15 cellular contexts compared by ENCODE assay signal in the genomic region with DNA sequence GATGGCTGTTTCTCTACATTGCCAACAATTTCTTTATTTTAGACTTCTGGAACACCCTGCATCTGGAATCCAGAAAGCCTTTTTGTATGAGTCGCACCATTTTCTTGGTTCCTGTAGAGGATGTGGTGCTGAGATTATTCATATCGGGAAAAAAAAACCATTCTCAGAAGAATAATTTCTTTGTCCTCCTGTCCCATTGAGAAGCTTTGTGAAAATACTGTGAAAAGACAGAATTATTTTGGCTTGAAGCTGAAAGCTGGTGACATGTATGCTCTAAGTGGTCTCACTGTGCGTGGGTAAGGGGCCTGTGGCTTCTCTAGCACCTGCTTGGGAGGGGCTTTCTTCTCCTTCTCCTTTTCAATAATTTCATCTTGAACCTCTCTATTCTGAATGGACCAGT.
DNase-seq lines count a peak whose midpoint lies in the region; ATAC-seq lines count a peak whose summit lies in the region.
"Had no signal": no experiment of that assay in that cellular context is flagged by ENCODE, and none has a peak within 500 bp of the region (broad histone marks: within the 10 kb centered on the region; RNA-seq: fewer than 3 reads in every experiment).

No MANE protein-coding gene starts in this region.

- H3K27ac Mint-ChIP-seq in activated CD4-positive, alpha-beta T cell treated with anti-CD3 and anti-CD28 coated beads, Interleukin-2, amount 10 ng/mL, durations not matched to agents 7 days and 5 days, result peak overlapping the region; percentile 43
- peak overlapping the region; percentile 44 for H3K27ac Mint-ChIP-seq in activated naive CD8-positive, alpha-beta T cell treated with anti-CD3 and anti-CD28 coated beads, Interleukin-2, amount 50 U/mL, for 24 hours
- no peak overlapping the region for H3K27ac Mint-ChIP-seq in stimulated activated naive CD8-positive, alpha-beta T cell treated with anti-CD3 and anti-CD28 coated beads, Interleukin-15, amount 100 ng/mL, for 72 hours

- no peaks in the 10 kb centered on the region for H3K27me3 ChIP-seq in Karpas-422 (ENCODE audit: low read length)

- POLR2A ChIA-PET in activated CD4-positive, alpha-beta T cell treated with anti-CD3 and anti-CD28 coated beads, Interleukin-2, amount 10 ng/mL, durations not matched to agents 7 days and 5 days (lab: Charles Lee), result no interaction called here

- CTCF ChIA-PET in activated CD4-positive, alpha-beta T cell treated with anti-CD3 and anti-CD28 coated beads, Interleukin-2, amount 10 ng/mL, durations not matched to agents 7 days and 5 days (lab: Charles Lee), result interaction anchor here (0.9 to 1.8 kb wide), 5 partner anchors 10 to 30 kb away, joined by 3 to 4 read pairs (median 3); no protein-coding TSS in a partner anchor

- no peaks in the 10 kb centered on the region for H3K36me3 ChIP-seq in Karpas-422 (ENCODE audit: insufficient read depth, low read length)

- H2AFZ ChIP-seq in Karpas-422 (ENCODE audit: low read length), result peak overlapping the region; percentile 24; the same call in 1 of the 2 replicates
- H2AFZ ChIP-seq: parathyroid adenoma had no signal

- H3K9ac ChIP-seq in Karpas-422 (ENCODE audit: low read length), result peak overlapping the region; percentile 67
- H3K9ac ChIP-seq: parathyroid adenoma had no signal

- no peaks in the 10 kb centered on the region for H3K9me3 ChIP-seq in Karpas-422 (ENCODE audit: low read length)

- H3K4me1 Mint-ChIP-seq in activated CD4-positive, alpha-beta T cell treated with anti-CD3 and anti-CD28 coated beads, Interleukin-2, amount 10 ng/mL, durations not matched to agents 7 days and 5 days, result peaks cover 65% of the 10 kb centered on the region
- peaks cover 75% of the 10 kb centered on the region for H3K4me1 Mint-ChIP-seq in activated naive CD8-positive, alpha-beta T cell treated with anti-CD3 and anti-CD28 coated beads, Interleukin-2, amount 50 U/mL, for 24 hours
- peaks cover 94% of the 10 kb centered on the region for H3K4me1 Mint-ChIP-seq in stimulated activated naive CD8-positive, alpha-beta T cell treated with anti-CD3 and anti-CD28 coated beads, Interleukin-15, amount 100 ng/mL, for 72 hours

- H3K79me2 ChIP-seq in Karpas-422 (ENCODE audit: low read length), result no peaks in the 10 kb centered on the region
- H3K79me2 ChIP-seq: parathyroid adenoma had no signal

- no peaks in the 10 kb centered on the region for H3K9me3 Mint-ChIP-seq in activated CD4-positive, alpha-beta T cell treated with anti-CD3 and anti-CD28 coated beads, Interleukin-2, amount 10 ng/mL, durations not matched to agents 7 days and 5 days
- H3K9me3 Mint-ChIP-seq in activated naive CD8-positive, alpha-beta T cell treated with anti-CD3 and anti-CD28 coated beads, Interleukin-2, amount 50 U/mL, for 24 hours, result no peaks in the 10 kb centered on the region
- H3K9me3 Mint-ChIP-seq in stimulated activated naive CD8-positive, alpha-beta T cell treated with anti-CD3 and anti-CD28 coated beads, Interleukin-15, amount 100 ng/mL, for 72 hours, result no peaks in the 10 kb centered on the region

- DNase-seq in activated CD4-positive, alpha-beta T cell treated with anti-CD3 and anti-CD28 coated beads, Interleukin-2, amount 10 ng/mL, durations not matched to agents 7 days and 5 days, result peak; percentile 4
- no peak for DNase-seq in activated CD4-positive, alpha-beta T cell treated with anti-CD3 and anti-CD28 coated beads, Interleukin-2, amount 50 U/mL, for 4 hours
- no peak for DNase-seq in Karpas-422
- no peak for DNase-seq in activated naive CD8-positive, alpha-beta T cell treated with anti-CD3 and anti-CD28 coated beads, Interleukin-2, amount 50 U/mL, for 24 hours
- DNase-seq in stimulated activated naive CD8-positive, alpha-beta T cell treated with anti-CD3 and anti-CD28 coated beads, Interleukin-15, amount 100 ng/mL, for 72 hours, result no peak
- DNase-seq in HT-29 (ENCODE audit: low spot score), result no peak
- DNase-seq in GF-D8 (lab: John Stamatoyannopoulos, UW), result no peak
- DNase-seq: activated naive CD4-positive, alpha-beta T cell treated with anti-CD3 and anti-CD28 coated beads, Interleukin-2, amount 50 U/mL, for 16 hours; C1 segment of cervical spinal cord; glutamatergic neuron; NCI-H1694; NCI-H2227 treated with DMSO at 0.1 percent for 48 hours had no signal

- H3K4me3 Mint-ChIP-seq in activated CD4-positive, alpha-beta T cell treated with anti-CD3 and anti-CD28 coated beads, Interleukin-2, amount 10 ng/mL, durations not matched to agents 7 days and 5 days, result no peak overlapping the region
- H3K4me3 Mint-ChIP-seq in activated naive CD8-positive, alpha-beta T cell treated with anti-CD3 and anti-CD28 coated beads, Interleukin-2, amount 50 U/mL, for 24 hours, result peak overlapping the region; percentile 4
- H3K4me3 Mint-ChIP-seq in stimulated activated naive CD8-positive, alpha-beta T cell treated with anti-CD3 and anti-CD28 coated beads, Interleukin-15, amount 100 ng/mL, for 72 hours, result peak overlapping the region; percentile 5 to 43

- peak overlapping the region; percentile 99 for H3K27ac ChIP-seq in Karpas-422 (ENCODE audit: low read length)
- H3K27ac ChIP-seq: parathyroid adenoma had no signal

- H3K4me1 ChIP-seq in Karpas-422 (ENCODE audit: low read length), result peaks cover 88% of the 10 kb centered on the region
- H3K4me1 ChIP-seq: parathyroid adenoma had no signal

- H4K20me1 ChIP-seq in Karpas-422 (ENCODE audit: insufficient read depth, low read depth, low read length), result no peaks in the 10 kb centered on the region

- peaks cover 18% of the 10 kb centered on the region for H3K36me3 Mint-ChIP-seq in activated CD4-positive, alpha-beta T cell treated with anti-CD3 and anti-CD28 coated beads, Interleukin-2, amount 10 ng/mL, durations not matched to agents 7 days and 5 days (ENCODE audit: low read depth)
- peaks cover 6% of the 10 kb centered on the region for H3K36me3 Mint-ChIP-seq in activated naive CD8-positive, alpha-beta T cell treated with anti-CD3 and anti-CD28 coated beads, Interleukin-2, amount 50 U/mL, for 24 hours (ENCODE audit: low read depth)

- H3K27me3 Mint-ChIP-seq in activated CD4-positive, alpha-beta T cell treated with anti-CD3 and anti-CD28 coated beads, Interleukin-2, amount 10 ng/mL, durations not matched to agents 7 days and 5 days, result no peaks in the 10 kb centered on the region
- no peaks in the 10 kb centered on the region for H3K27me3 Mint-ChIP-seq in activated naive CD8-positive, alpha-beta T cell treated with anti-CD3 and anti-CD28 coated beads, Interleukin-2, amount 50 U/mL, for 24 hours
- H3K27me3 Mint-ChIP-seq in stimulated activated naive CD8-positive, alpha-beta T cell treated with anti-CD3 and anti-CD28 coated beads, Interleukin-15, amount 100 ng/mL, for 72 hours, result no peaks in the 10 kb centered on the region

- ATAC-seq in activated naive CD8-positive, alpha-beta T cell treated with anti-CD3 and anti-CD28 coated beads, Interleukin-2, amount 50 U/mL, for 24 hours, result no peak
- peak; percentile 37 for ATAC-seq in stimulated activated naive CD8-positive, alpha-beta T cell treated with anti-CD3 and anti-CD28 coated beads, Interleukin-15, amount 100 ng/mL, for 72 hours
- ATAC-seq in HG02973 (IDR thresholded peaks at IDR 0.05; ENCODE audit: unreplicated experiment), result no peak
- ATAC-seq: esophagus mucosa had no signal

- no peak overlapping the region for H3K4me3 ChIP-seq in Karpas-422 (ENCODE audit: low read length)

- H3K4me2 ChIP-seq in Karpas-422 (ENCODE audit: low read depth, low read length, poor library complexity, severe bottlenecking), result peak overlapping the region; percentile 64

- H3K9me2 ChIP-seq in Karpas-422 (replicated peaks; ENCODE audit: insufficient read depth, low read length), result no peaks in the 10 kb centered on the region

Comparison
In these comparisons a context has a peak if more than half of its experiments do, and no peak if none do; other contexts are left out.
1. H3K27ac Mint-ChIP-seq: peak in activated CD4-positive, alpha-beta T cell treated with anti-CD3 and anti-CD28 coated beads, Interleukin-2, amount 10 ng/mL, durations not matched to agents 7 days and 5 days (single experiment) and activated naive CD8-positive, alpha-beta T cell treated with anti-CD3 and anti-CD28 coated beads, Interleukin-2, amount 50 U/mL, for 24 hours (single experiment); none in stimulated activated naive CD8-positive, alpha-beta T cell treated with anti-CD3 and anti-CD28 coated beads, Interleukin-15, amount 100 ng/mL, for 72 hours (0 of 2).